ENCODE assay signal across 11 cellular contexts in the genomic region with DNA sequence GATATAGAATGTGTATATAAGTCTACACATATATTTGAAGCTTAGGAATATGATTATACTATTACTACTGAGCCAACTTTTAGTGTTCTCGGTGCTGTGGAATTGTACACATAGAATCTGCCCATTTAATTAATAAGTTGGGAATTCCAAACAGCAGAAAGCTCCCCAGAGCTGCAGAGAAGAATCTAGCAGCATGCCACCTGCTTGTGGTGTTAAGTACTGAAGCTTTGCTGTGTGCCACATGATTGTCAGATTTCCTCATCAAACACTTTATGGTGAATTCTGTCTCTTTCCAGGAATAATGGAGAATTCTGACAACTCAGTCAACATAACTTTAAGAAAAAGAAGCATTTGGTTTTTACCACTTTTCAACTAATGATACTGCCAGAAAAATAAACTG.
A peak's percentile ranks its signal among the peaks of the same experiment; 100 is the strongest.
DNase-seq lines count a peak whose midpoint lies in the region; ATAC-seq, FAIRE-seq and TF ChIP-seq lines count a peak whose summit lies in the region.
"Had no signal": no experiment of that assay in that cellular context is flagged by ENCODE, and none has a peak within 500 bp of the region (broad histone marks: within the 10 kb centered on the region; RNA-seq: fewer than 3 reads in every experiment).

No MANE protein-coding gene starts in this region.

- no peaks in the 10 kb centered on the region for H3K79me2 ChIP-seq in HCT116 (ENCODE audit: insufficient read depth, low read length)

- no peak overlapping the region for H2AFZ ChIP-seq in HCT116 (ENCODE audit: low read depth, low read length, poor library complexity, severe bottlenecking)

- H3K4me3 ChIP-seq in A549 (no peak overlapping the region), HCT116 (replicated peaks in 1 of 2; ENCODE audit: low read depth in 1 of 2, low read length in 2 of 2) (no peak overlapping the region)
- H3K4me3 ChIP-seq: suprapubic skin had no signal

- no TSS peak for BruUV-seq in HCT116 (replicated peaks; lab: Mats Ljungman, UMichigan)

- WGBS in A549 (ENCODE audit: missing lambda C conversion rate), result 86% methylated on average over 1 of the region's 1 CpG

- H3K9me2 ChIP-seq in HCT116 (ENCODE audit: insufficient read depth), result no peaks in the 10 kb centered on the region

- H3K9me3 ChIP-seq in A549 (no peaks in the 10 kb centered on the region), HCT116 (ENCODE audit: control insufficient read depth in 1 of 2, insufficient read depth in 1 of 2, low read depth in 1 of 2, low read length in 2 of 2) (no peaks in the 10 kb centered on the region)
- H3K9me3 ChIP-seq: suprapubic skin had no signal

- DNase-seq in A549 (ENCODE audit: low read depth in 1 of 2, low spot score in 1 of 2) (peak; percentile 8 to 12), HCT116 (ENCODE audit: low read depth, low spot score) (no peak), astrocyte of the hippocampus (ENCODE audit: low read depth, low spot score) (peak; percentile 54), iris pigment epithelial cell (ENCODE audit: low read depth) (peak; percentile 49), COLO668 (lab: John Stamatoyannopoulos, UW; ENCODE audit: unreplicated experiment) (no peak), GM19239 (ENCODE audit: insufficient read length, low spot score) (no peak), D341Med (ENCODE audit: low spot score) (no peak)
- DNase-seq: C1 segment of cervical spinal cord, NCI-H2171 had no signal

- RAD21 ChIA-PET in HCT116 (lab: Charles Lee; ENCODE audit: low non-redundant PET in 1 of 2, low total read pairs in 2 of 2, uncharacterized antibody in 2 of 2, unreplicated experiment in 2 of 2), result no interaction called here

- H4K20me1 ChIP-seq in HCT116 (ENCODE audit: insufficient read depth), result no peaks in the 10 kb centered on the region

- TF ChIP-seq EP300 in A549 (IDR thresholded peaks at IDR 0.05), result no peak

- H3K4me2 ChIP-seq in A549 (no peak overlapping the region), HCT116 (ENCODE audit: low read length) (no peak overlapping the region)

- no peak for FAIRE-seq in A549 (lab: Jason Lieb, UNC)
- no peak for FAIRE-seq in GM19239 (lab: Jason Lieb, UNC)

- no peak for TF ChIP-seq RAD21 in A549 (conservative IDR thresholded peaks at IDR 0.05 in 1 of 2, IDR thresholded peaks at IDR 0.05 in 1 of 2)
- peak; percentile 15; the same call in 1 of the 2 replicates for TF ChIP-seq RAD21 in HCT116 (IDR thresholded peaks at IDR 0.05; ENCODE audit: low read depth)

- POLR2A ChIA-PET in A549 (lab: Yijun Ruan, JAX), result no interaction called here
- POLR2A ChIA-PET in HCT116 (lab: Charles Lee), result no interaction called here

- TF ChIP-seq POLR2A in A549 (IDR thresholded peaks at IDR 0.05; ENCODE audit: low read length) (no peak), HCT116 (IDR thresholded peaks at IDR 0.05; ENCODE audit: borderline replicate concordance, extremely low read depth, insufficient read depth, insufficient read length) (no peak)

- CTCF ChIA-PET in A549 (lab: Yijun Ruan, JAX) (interaction anchor here (0.7 to 1.5 kb wide), 5 partner anchors 16 to 82 kb away, joined by 3 read pairs; no protein-coding TSS in a partner anchor), HCT116 (lab: Charles Lee) (interaction anchor here (1.4 kb wide), 1 partner anchor 50 kb away, joined by 3 read pairs; no protein-coding TSS in a partner anchor)

- TF ChIP-seq CTCF in A549 (IDR thresholded peaks at IDR 0.05) (no peak), HCT116 (IDR thresholded peaks at IDR 0.05 in 2 of 3, conservative IDR thresholded peaks at IDR 0.05 in 1 of 3; ENCODE audit: borderline replicate concordance in 1 of 3, insufficient read depth in 1 of 3, low read depth in 2 of 3, low read length in 2 of 3) (0 out of 6 replicates have a peak, but pooled peaks of 2 of the 3 experiments have one; percentile 17 to 19)

- no peak overlapping the region for H3K9ac ChIP-seq in HCT116 (ENCODE audit: low read length)

- ATAC-seq in A549, result peak in 1 of 2 experiments; percentile 47; a peak in 1 of 6 replicates
- no peak for ATAC-seq in HCT116
- ATAC-seq in GM18858 (IDR thresholded peaks at IDR 0.05; ENCODE audit: unreplicated experiment), result no peak

- H3K4me1 ChIP-seq in A549 (no peaks in the 10 kb centered on the region), HCT116 (ENCODE audit: control insufficient read depth in 1 of 2, insufficient read depth in 2 of 2, low read length in 2 of 2) (no peaks in the 10 kb centered on the region)

- no peaks in the 10 kb centered on the region for H3K36me3 ChIP-seq in HCT116 (ENCODE audit: control insufficient read depth in 1 of 2, insufficient read depth in 2 of 2, low read length in 2 of 2)

- H3K27ac ChIP-seq in A549, result no peak overlapping the region
- no peak overlapping the region for H3K27ac ChIP-seq in HCT116 (ENCODE audit: low read depth, low read length)
- H3K27ac ChIP-seq: suprapubic skin had no signal

- intact Hi-C loops in HCT116 (cut with micrococcal nuclease), result loop anchor here (1.0 kb wide), 1 partner anchor 267 kb away; no protein-coding TSS in a partner anchor

- H3K27me3 ChIP-seq in HCT116 (ENCODE audit: insufficient read depth, low read length), result no peaks in the 10 kb centered on the region
- H3K27me3 ChIP-seq: suprapubic skin had no signal

TF ChIP-seq in A549, 52 proteins besides CTCF, POLR2A, EP300 and RAD21 (continues in another document):
- TF ChIP-seq NPAS2 (CRISPR knock-in tag; IDR thresholded peaks at IDR 0.05; ENCODE audit: borderline replicate concordance) (no peak), FOSL2 (IDR thresholded peaks at IDR 0.05) (no peak), FOSL2 (CRISPR knock-in tag; IDR thresholded peaks at IDR 0.05) (no peak), PHF8 (IDR thresholded peaks at IDR 0.05; ENCODE audit: borderline replicate concordance, low read depth) (no peak), EHMT2 (IDR thresholded peaks at IDR 0.05; ENCODE audit: low read depth) (no peak), NFE2L2 (conservative IDR thresholded peaks at IDR 0.05; ENCODE audit: low read length) (no peak), CHD4 (IDR thresholded peaks at IDR 0.05; ENCODE audit: borderline replicate concordance) (no peak), SREBF2 (IDR thresholded peaks at IDR 0.05) (no peak), CHD2 (IDR thresholded peaks at IDR 0.05; ENCODE audit: low read length, partially characterized antibody) (no peak), ZSCAN20 (CRISPR knock-in tag; IDR thresholded peaks at IDR 0.05) (no peak), FOXS1 (CRISPR knock-in tag; IDR thresholded peaks at IDR 0.05) (no peak)
- TF ChIP-seq, protein P1, sequence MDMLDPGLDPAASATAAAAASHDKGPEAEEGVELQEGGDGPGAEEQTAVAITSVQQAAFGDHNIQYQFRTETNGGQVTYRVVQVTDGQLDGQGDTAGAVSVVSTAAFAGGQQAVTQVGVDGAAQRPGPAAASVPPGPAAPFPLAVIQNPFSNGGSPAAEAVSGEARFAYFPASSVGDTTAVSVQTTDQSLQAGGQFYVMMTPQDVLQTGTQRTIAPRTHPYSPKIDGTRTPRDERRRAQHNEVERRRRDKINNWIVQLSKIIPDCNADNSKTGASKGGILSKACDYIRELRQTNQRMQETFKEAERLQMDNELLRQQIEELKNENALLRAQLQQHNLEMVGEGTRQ (IDR thresholded peaks at IDR 0.05), result no peak

TF ChIP-seq in HCT116, 20 proteins besides CTCF, POLR2A, EP300 and RAD21:
- no peak for TF ChIP-seq SP1 (IDR thresholded peaks at IDR 0.05; ENCODE audit: low read depth)
- TF ChIP-seq ZNF274 (IDR thresholded peaks at IDR 0.05; ENCODE audit: low read depth, low read length), result no peak
- no peak for TF ChIP-seq EZH2phosphoT487 (IDR thresholded peaks at IDR 0.05; ENCODE audit: borderline replicate concordance)
- no peak for TF ChIP-seq JUND (IDR thresholded peaks at IDR 0.05)
- TF ChIP-seq, protein P2, sequence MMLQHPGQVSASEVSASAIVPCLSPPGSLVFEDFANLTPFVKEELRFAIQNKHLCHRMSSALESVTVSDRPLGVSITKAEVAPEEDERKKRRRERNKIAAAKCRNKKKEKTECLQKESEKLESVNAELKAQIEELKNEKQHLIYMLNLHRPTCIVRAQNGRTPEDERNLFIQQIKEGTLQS (IDR thresholded peaks at IDR 0.05), result no peak
- TF ChIP-seq CBX3 (IDR thresholded peaks at IDR 0.05; ENCODE audit: low read depth), result no peak
- no peak for TF ChIP-seq POLR2AphosphoS5 (IDR thresholded peaks at IDR 0.05; ENCODE audit: low read depth, low read length)
- TF ChIP-seq EGR1 (IDR thresholded peaks at IDR 0.05; ENCODE audit: low read depth), result no peak
- no peak for TF ChIP-seq YY1 (IDR thresholded peaks at IDR 0.05; ENCODE audit: extremely low read depth, insufficient replicate concordance, low read depth, low read length)
- no peak for TF ChIP-seq ZFX (IDR thresholded peaks at IDR 0.05)
TF ChIP-seq in HCT116: peak in this region for 0.

Comparison
In these comparisons a context has a peak if more than half of its experiments do, and no peak if none do; other contexts are left out.
1. DNase-seq: peak in A549 (2 of 2), astrocyte of the hippocampus (single experiment) and iris pigment epithelial cell (single experiment); none in HCT116 (single experiment), COLO668 (single experiment), GM19239 (single experiment) and D341Med (single experiment).